ENCODE assay signal across 8 cellular contexts in the genomic region with DNA sequence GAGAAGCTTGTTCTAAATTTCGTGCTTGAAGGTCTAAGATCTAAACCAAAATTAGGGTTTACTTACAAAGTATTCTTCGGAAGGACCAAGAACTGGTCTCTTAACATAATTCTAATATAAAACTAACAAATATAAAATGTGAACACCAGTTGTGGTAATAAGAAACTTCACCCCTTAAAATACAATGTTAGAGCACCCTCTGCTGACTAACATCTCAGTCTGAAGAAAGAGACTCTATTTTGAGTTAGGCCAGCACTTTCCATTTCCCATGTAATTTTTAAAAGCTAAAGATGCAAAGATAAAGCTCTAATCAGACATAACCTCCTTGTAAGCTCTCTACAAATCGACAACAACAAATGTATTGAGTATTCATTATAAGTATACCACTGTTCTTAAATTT. TPM values are rescaled to one million over a fixed set of nuclear protein-coding genes. Genes with fewer than 3 reads are reported as not detected.
A peak's percentile ranks its signal among the peaks of the same experiment; 100 is the strongest.
DNase-seq lines count a peak whose midpoint lies in the region; ATAC-seq and TF ChIP-seq lines count a peak whose summit lies in the region.

No MANE protein-coding gene starts in this region.

- peak in 4 of 5 experiments; percentile 26 to 46 (median 32) for TF ChIP-seq CTCF in gastrocnemius medialis (IDR thresholded peaks at IDR 0.05 in 4 of 5, conservative IDR thresholded peaks at IDR 0.05 in 1 of 5)

- no peak for TF ChIP-seq POLR2A in gastrocnemius medialis (IDR thresholded peaks at IDR 0.05)

- no peaks in the 10 kb centered on the region for H3K27me3 ChIP-seq in gastrocnemius medialis

- ATAC-seq in esophagus mucosa (peak; percentile 54), gastrocnemius medialis (peak in 1 of 2 donors; percentile 41), HG02938 (IDR thresholded peaks at IDR 0.05; ENCODE audit: unreplicated experiment) (no peak)

- no peak overlapping the region for H3K27ac ChIP-seq in gastrocnemius medialis

- DNase-seq in NOMO-1 treated with DMSO at 0.1 percent for 48 hours (lab: John Stamatoyannopoulos, UW; ENCODE audit: unreplicated experiment) (peak; percentile 40), NOMO-1 treated with dmso at 0.1 percent for 144 hours (lab: John Stamatoyannopoulos, UW; ENCODE audit: unreplicated experiment) (no peak), OCI-M1 (lab: John Stamatoyannopoulos, UW) (peak; percentile 69), gastrocnemius medialis (no peak), posterior cingulate gyrus (no peak)
- DNase-seq in activated CD4-positive, alpha-beta T cell treated with anti-CD3 and anti-CD28 coated beads for 4 hours, result no peak

- no peak overlapping the region for H3K4me3 ChIP-seq in gastrocnemius medialis

- intact Hi-C loops in gastrocnemius medialis (cut with DNase I; ENCODE audit: low total_unique reads), result loop anchor here (1.0 to 10.0 kb wide), 2 partner anchors 566 to 817 kb away; no protein-coding TSS in a partner anchor
- intact Hi-C loops in posterior cingulate gyrus (cut with DNase I), result loop anchor here (5.0 to 10.0 kb wide), 2 partner anchors 819 to 876 kb away; no protein-coding TSS in a partner anchor

- peaks cover 0 to 7% of the 10 kb centered on the region in 2 donors for H3K4me1 ChIP-seq in gastrocnemius medialis

- H3K36me3 ChIP-seq in gastrocnemius medialis, result no peaks in the 10 kb centered on the region

- no peaks in the 10 kb centered on the region for H3K9me3 ChIP-seq in gastrocnemius medialis

- in situ Hi-C loops in gastrocnemius medialis (cut with MboI; ENCODE audit: low sequenced_read_pairs in 4 of 4), result loop anchor here in 1 of 4 donors (10.0 to 25.0 kb wide), 3 partner anchors 566 to 1214 kb away; no protein-coding TSS in a partner anchor

RNA-seq across cellular contexts. Expression of gene ATG5, which starts 24.6 kb away (rescaled TPM):
- 19.9 TPM for total RNA-seq in esophagus mucosa
- 10 to 100 TPM; 18.9 to 22.3 (median 20.1) TPM for total RNA-seq in gastrocnemius medialis

RNA-seq across cellular contexts. Expression of gene CRYBG1, which starts 59.6 kb away (rescaled TPM):
- total RNA-seq in esophagus mucosa (124 TPM), gastrocnemius medialis (1 to 10 TPM in 3 of 4 donors, under 1 TPM in 1; 0.98 to 1.5 (median 1.1) TPM)

Comparison
In these comparisons a context has a peak if more than half of its experiments do, and no peak if none do; other contexts are left out.
1. DNase-seq: peak in NOMO-1 treated with DMSO at 0.1 percent for 48 hours (single experiment) and OCI-M1 (single experiment); none in NOMO-1 treated with dmso at 0.1 percent for 144 hours (single experiment), gastrocnemius medialis (0 of 2), activated CD4-positive, alpha-beta T cell treated with anti-CD3 and anti-CD28 coated beads for 4 hours (0 of 2) and posterior cingulate gyrus (0 of 10).
2. RNA of gene CRYBG1, which starts 59.6 kb away (total RNA-seq): 124 TPM in esophagus mucosa (single experiment); 0.98 to 1.5 TPM in gastrocnemius medialis; every median in the first group is over 10 times any median in the second.